20 cellular contexts compared by ENCODE assay signal in genomic region chr3:53709256-53709655, GRCh38.
DNase-seq lines count a peak whose midpoint lies in the region; ATAC-seq and TF ChIP-seq lines count a peak whose summit lies in the region.
"Had no signal": no experiment of that assay in that cellular context is flagged by ENCODE, and none has a peak within 500 bp of the region (broad histone marks: within the 10 kb centered on the region; RNA-seq: fewer than 3 reads in every experiment).

No MANE protein-coding gene starts in this region.

- intact Hi-C loops in left cardiac atrium (cut with DNase I) (loop anchor here in 1 of 2 donors (2.0 kb wide), 1 partner anchor 138 kb away; no protein-coding TSS in a partner anchor), esophagus muscularis mucosa (cut with DNase I) (no loop called here), upper lobe of right lung (cut with DNase I) (no loop called here)

- no peaks in the 10 kb centered on the region for H3K27me3 ChIP-seq in cardiac muscle cell
- no peaks in the 10 kb centered on the region for H3K27me3 ChIP-seq in esophagus muscularis mucosa
- H3K27me3 ChIP-seq in upper lobe of right lung: no peaks in the 10 kb centered on the region
- H3K27me3 ChIP-seq in suprapubic skin: peaks cover 3% of the 10 kb centered on the region
- H3K27me3 ChIP-seq: BLaER1, SJCRH30 had no signal

- H3K27ac ChIP-seq in cardiac muscle cell (peak overlapping the region; percentile 92), VCaP (peak overlapping the region; percentile 78; the same call in 1 of the 2 replicates), esophagus muscularis mucosa (replicated peaks in 1 of 4) (no peak overlapping the region), upper lobe of right lung (peak overlapping the region; percentile 40), suprapubic skin (no peak overlapping the region)
- H3K27ac ChIP-seq: BLaER1, SJCRH30 had no signal

- ATAC-seq in left cardiac atrium (no peak), upper lobe of right lung (no peak)

- peaks cover 89% of the 10 kb centered on the region for H3K4me1 ChIP-seq in cardiac muscle cell (ENCODE audit: low read depth)
- peaks cover 6 to 13% (median 9%) of the 10 kb centered on the region in 4 donors for H3K4me1 ChIP-seq in esophagus muscularis mucosa
- H3K4me1 ChIP-seq in upper lobe of right lung: peaks cover 17% of the 10 kb centered on the region
- peaks cover 6% of the 10 kb centered on the region for H3K4me1 ChIP-seq in suprapubic skin
- H3K4me1 ChIP-seq: SJCRH30 had no signal

- TF ChIP-seq POLR2A in esophagus muscularis mucosa (IDR thresholded peaks at IDR 0.05; ENCODE audit: low read depth) (no peak), suprapubic skin (IDR thresholded peaks at IDR 0.05) (no peak)

- TF ChIP-seq CTCF in cardiac muscle cell (IDR thresholded peaks at IDR 0.05; ENCODE audit: low read depth, low read length) (no peak), VCaP (conservative IDR thresholded peaks at IDR 0.05) (no peak), esophagus muscularis mucosa (IDR thresholded peaks at IDR 0.05) (no peak), upper lobe of right lung (IDR thresholded peaks at IDR 0.05) (no peak), suprapubic skin (IDR thresholded peaks at IDR 0.05) (no peak)

- H3K36me3 ChIP-seq in cardiac muscle cell (no peaks in the 10 kb centered on the region), esophagus muscularis mucosa (no peaks in the 10 kb centered on the region), upper lobe of right lung (no peaks in the 10 kb centered on the region), suprapubic skin (no peaks in the 10 kb centered on the region)
- H3K36me3 ChIP-seq: BLaER1, SJCRH30 had no signal

- WGBS in esophagus muscularis mucosa: 73% methylated on average over 6 of the region's 6 CpGs
- 88% methylated on average over 6 of the region's 6 CpGs for WGBS in suprapubic skin

- H3K4me3 ChIP-seq in cardiac muscle cell (no peak overlapping the region), esophagus muscularis mucosa (no peak overlapping the region), upper lobe of right lung (no peak overlapping the region), suprapubic skin (no peak overlapping the region)
- H3K4me3 ChIP-seq: BLaER1, GM12878, SJCRH30 had no signal

- no peak for TF ChIP-seq EP300 in esophagus muscularis mucosa (IDR thresholded peaks at IDR 0.05)
- no peak for TF ChIP-seq EP300 in suprapubic skin (IDR thresholded peaks at IDR 0.05)

- H3K9me3 ChIP-seq in cardiac muscle cell (ENCODE audit: low read depth) (no peaks in the 10 kb centered on the region), esophagus muscularis mucosa (no peaks in the 10 kb centered on the region), upper lobe of right lung (no peaks in the 10 kb centered on the region), suprapubic skin (no peaks in the 10 kb centered on the region)
- H3K9me3 ChIP-seq: BLaER1, SJCRH30 had no signal

- DNase-seq in cardiac muscle cell (ENCODE audit: low read depth in 1 of 2, low spot score in 1 of 2) (no peak), left cardiac atrium (no peak), esophagus muscularis mucosa (ENCODE audit: extremely low spot score) (peak; percentile 57), upper lobe of right lung (no peak), suprapubic skin (ENCODE audit: low spot score in 2 of 2) (no peak), COLO668 (lab: John Stamatoyannopoulos, UW; ENCODE audit: unreplicated experiment) (no peak)
- no peak for DNase-seq in activated CD4-positive, alpha-beta T cell treated with anti-CD3 and anti-CD28 coated beads, Interleukin-2, amount 50 U/mL, for 4 hours
- DNase-seq: CD4-positive, CD25-positive, alpha-beta regulatory T cell; DMS53; KBM-7; NCI-H1105 treated with DMSO at 0.1 percent for 48 hours; NCI-H146; NCI-H1930; NCI-H2107; NCI-H524; NCI-H774; SJCRH30 had no signal

Comparison
In these comparisons a context has a peak if more than half of its experiments do, and no peak if none do; other contexts are left out.
1. H3K27ac ChIP-seq: peak in cardiac muscle cell (single experiment), VCaP (single experiment) and upper lobe of right lung (single experiment); none in esophagus muscularis mucosa (0 of 4) and suprapubic skin (single experiment).